12 cellular contexts compared by ENCODE assay signal in genomic region chr1:182611787-182612186, GRCh38. TPM values are rescaled to one million over a fixed set of nuclear protein-coding genes. Genes with fewer than 3 reads are reported as not detected.
A peak's percentile ranks its signal among the peaks of the same experiment; 100 is the strongest.
DNase-seq lines count a peak whose midpoint lies in the region; ATAC-seq and TF ChIP-seq lines count a peak whose summit lies in the region.
"Had no signal": no experiment of that assay in that cellular context is flagged by ENCODE, and none has a peak within 500 bp of the region (broad histone marks: within the 10 kb centered on the region; RNA-seq: fewer than 3 reads in every experiment).

No MANE protein-coding gene starts in this region.

- ATAC-seq in GM23338 (peak; percentile 31), HG03342 (IDR thresholded peaks at IDR 0.05; ENCODE audit: unreplicated experiment) (no peak), HG03565 (IDR thresholded peaks at IDR 0.05; ENCODE audit: unreplicated experiment) (no peak)

- H4K20me1 ChIP-seq in GM23338 (replicated peaks; ENCODE audit: insufficient read depth): no peaks in the 10 kb centered on the region

- H3K9me3 Mint-ChIP-seq in GM23338: no peaks in the 10 kb centered on the region
- H3K9me3 Mint-ChIP-seq in activated CD4-positive, alpha-beta T cell treated with anti-CD3 and anti-CD28 coated beads, Interleukin-2, amount 10 ng/mL, durations not matched to agents 7 days and 5 days: no peaks in the 10 kb centered on the region
- H3K9me3 Mint-ChIP-seq in activated T-helper 1 cell treated with anti-CD3 and anti-CD28 coated beads, Interleukin-12 subunit alpha, Interleukin-12 subunit beta, Interleukin-2, Interleukin-4 antibody, amounts not matched to agents 30 ng/mL and 10 ng/mL and 1 ng/mL, durations not matched to agents 14 hours and 24 hours and 36 hours: no peaks in the 10 kb centered on the region
- H3K9me3 Mint-ChIP-seq: activated naive CD8-positive, alpha-beta T cell treated with anti-CD3 and anti-CD28 coated beads, Interleukin-2, amount 10 ng/mL, durations not matched to agents 7 days and 5 days; central memory CD8-positive, alpha-beta T cell; stimulated activated naive CD8-positive, alpha-beta T cell treated with anti-CD3 and anti-CD28 coated beads, Interleukin-15, Interleukin-2, amounts not matched to agents 100 ng/mL and 50 ng/mL, for 24 hours had no signal

- no peaks in the 10 kb centered on the region for H3K36me3 ChIP-seq in GM23338 (ENCODE audit: insufficient read depth)

- no peaks in the 10 kb centered on the region; the same call in 2 of the 3 replicates for H3K36me3 Mint-ChIP-seq in GM23338 (ENCODE audit: low read depth)
- H3K36me3 Mint-ChIP-seq in activated CD4-positive, alpha-beta T cell treated with anti-CD3 and anti-CD28 coated beads, Interleukin-2, amount 10 ng/mL, durations not matched to agents 7 days and 5 days (ENCODE audit: low read depth): no peaks in the 10 kb centered on the region
- no peaks in the 10 kb centered on the region for H3K36me3 Mint-ChIP-seq in activated T-helper 1 cell treated with anti-CD3 and anti-CD28 coated beads, Interleukin-12 subunit alpha, Interleukin-12 subunit beta, Interleukin-2, Interleukin-4 antibody, amounts not matched to agents 30 ng/mL and 10 ng/mL and 1 ng/mL, durations not matched to agents 14 hours and 24 hours and 36 hours (ENCODE audit: low read depth)

- peaks cover 50% of the 10 kb centered on the region for H3K4me1 ChIP-seq in GM23338 (ENCODE audit: insufficient read depth)

- H3K79me2 ChIP-seq in GM23338 (replicated peaks; ENCODE audit: insufficient read depth): no peaks in the 10 kb centered on the region

- CTCF ChIA-PET in activated CD4-positive, alpha-beta T cell treated with anti-CD3 and anti-CD28 coated beads, Interleukin-2, amount 10 ng/mL, durations not matched to agents 7 days and 5 days (lab: Charles Lee): interaction anchor here (0.8 to 1.6 kb wide), 6 partner anchors 9 to 171 kb away, joined by 3 to 6 read pairs (median 3); no protein-coding TSS in a partner anchor

- no peak for TF ChIP-seq CTCF in GM23338 (conservative IDR thresholded peaks at IDR 0.05; ENCODE audit: low read depth in 2 of 2)

- no peak overlapping the region for H3K4me3 ChIP-seq in GM23338

- H3K27ac ChIP-seq in GM23338 (ENCODE audit: low read depth): no peak overlapping the region

- peak overlapping the region; percentile 60 for H3K4me2 ChIP-seq in GM23338

- DNase-seq in GM23338 (ENCODE audit: low spot score) (peak; percentile 82), NCI-H187 (lab: John Stamatoyannopoulos, UW) (peak; percentile 91 to 92), NCI-H748 (lab: John Stamatoyannopoulos, UW; ENCODE audit: unreplicated experiment) (peak; percentile 97), myocyte (ENCODE audit: low read depth) (peak; percentile 85)
- no peak for DNase-seq in activated CD4-positive, alpha-beta T cell treated with anti-CD3 and anti-CD28 coated beads, Interleukin-2, amount 10 ng/mL, durations not matched to agents 7 days and 5 days
- DNase-seq in activated T-helper 1 cell treated with anti-CD3 and anti-CD28 coated beads, Interleukin-12 subunit alpha, Interleukin-12 subunit beta, Interleukin-2, Interleukin-4 antibody, amounts not matched to agents 30 ng/mL and 10 ng/mL and 1 ng/mL, durations not matched to agents 14 hours and 24 hours and 36 hours (ENCODE audit: low spot score): no peak
- DNase-seq: activated naive CD8-positive, alpha-beta T cell treated with anti-CD3 and anti-CD28 coated beads, Interleukin-2, amount 10 ng/mL, durations not matched to agents 7 days and 5 days; Karpas-422 had no signal

- H3F3A ChIP-seq in GM23338 (replicated peaks; ENCODE audit: low read depth): peaks cover 5% of the 10 kb centered on the region; the same call in 1 of the 2 replicates

- POLR2A ChIA-PET in activated CD4-positive, alpha-beta T cell treated with anti-CD3 and anti-CD28 coated beads, Interleukin-2, amount 10 ng/mL, durations not matched to agents 7 days and 5 days (lab: Charles Lee): no interaction called here

- H3K27me3 Mint-ChIP-seq in GM23338 (ENCODE audit: insufficient read depth, low read depth, poor library complexity): peaks cover 49% of the 10 kb centered on the region
- H3K27me3 Mint-ChIP-seq in activated CD4-positive, alpha-beta T cell treated with anti-CD3 and anti-CD28 coated beads, Interleukin-2, amount 10 ng/mL, durations not matched to agents 7 days and 5 days: peaks cover 79% of the 10 kb centered on the region
- H3K27me3 Mint-ChIP-seq in activated T-helper 1 cell treated with anti-CD3 and anti-CD28 coated beads, Interleukin-12 subunit alpha, Interleukin-12 subunit beta, Interleukin-2, Interleukin-4 antibody, amounts not matched to agents 30 ng/mL and 10 ng/mL and 1 ng/mL, durations not matched to agents 14 hours and 24 hours and 36 hours (ENCODE audit: insufficient read depth): peaks cover 15% of the 10 kb centered on the region

- H3K27me3 ChIP-seq in GM23338 (ENCODE audit: insufficient read depth): peaks cover 45% of the 10 kb centered on the region

- H3K9me2 ChIP-seq in GM23338 (ENCODE audit: insufficient read depth): no peaks in the 10 kb centered on the region

- H2AFZ ChIP-seq in GM23338: peak overlapping the region; percentile 19; the same call in 1 of the 2 replicates

- H3K4me3 Mint-ChIP-seq in GM23338: no peak overlapping the region; the same call in 2 of the 3 replicates
- H3K4me3 Mint-ChIP-seq in activated CD4-positive, alpha-beta T cell treated with anti-CD3 and anti-CD28 coated beads, Interleukin-2, amount 10 ng/mL, durations not matched to agents 7 days and 5 days: no peak overlapping the region
- H3K4me3 Mint-ChIP-seq in activated T-helper 1 cell treated with anti-CD3 and anti-CD28 coated beads, Interleukin-12 subunit alpha, Interleukin-12 subunit beta, Interleukin-2, Interleukin-4 antibody, amounts not matched to agents 30 ng/mL and 10 ng/mL and 1 ng/mL, durations not matched to agents 14 hours and 24 hours and 36 hours: no peak overlapping the region
- H3K4me3 Mint-ChIP-seq: activated naive CD8-positive, alpha-beta T cell treated with anti-CD3 and anti-CD28 coated beads, Interleukin-2, amount 10 ng/mL, durations not matched to agents 7 days and 5 days; central memory CD8-positive, alpha-beta T cell; stimulated activated naive CD8-positive, alpha-beta T cell treated with anti-CD3 and anti-CD28 coated beads, Interleukin-15, Interleukin-2, amounts not matched to agents 100 ng/mL and 50 ng/mL, for 24 hours had no signal

- H3K4me1 Mint-ChIP-seq in GM23338: peaks cover 55% of the 10 kb centered on the region
- H3K4me1 Mint-ChIP-seq in activated CD4-positive, alpha-beta T cell treated with anti-CD3 and anti-CD28 coated beads, Interleukin-2, amount 10 ng/mL, durations not matched to agents 7 days and 5 days: peaks cover 42% of the 10 kb centered on the region
- peaks cover 90% of the 10 kb centered on the region for H3K4me1 Mint-ChIP-seq in activated T-helper 1 cell treated with anti-CD3 and anti-CD28 coated beads, Interleukin-12 subunit alpha, Interleukin-12 subunit beta, Interleukin-2, Interleukin-4 antibody, amounts not matched to agents 30 ng/mL and 10 ng/mL and 1 ng/mL, durations not matched to agents 14 hours and 24 hours and 36 hours (ENCODE audit: low read depth)

- no peak overlapping the region for H3K27ac Mint-ChIP-seq in GM23338
- H3K27ac Mint-ChIP-seq in activated CD4-positive, alpha-beta T cell treated with anti-CD3 and anti-CD28 coated beads, Interleukin-2, amount 10 ng/mL, durations not matched to agents 7 days and 5 days: no peak overlapping the region
- H3K27ac Mint-ChIP-seq in activated T-helper 1 cell treated with anti-CD3 and anti-CD28 coated beads, Interleukin-12 subunit alpha, Interleukin-12 subunit beta, Interleukin-2, Interleukin-4 antibody, amounts not matched to agents 30 ng/mL and 10 ng/mL and 1 ng/mL, durations not matched to agents 14 hours and 24 hours and 36 hours: no peak overlapping the region
- H3K27ac Mint-ChIP-seq: activated naive CD8-positive, alpha-beta T cell treated with anti-CD3 and anti-CD28 coated beads, Interleukin-2, amount 10 ng/mL, durations not matched to agents 7 days and 5 days; stimulated activated naive CD8-positive, alpha-beta T cell treated with anti-CD3 and anti-CD28 coated beads, Interleukin-15, Interleukin-2, amounts not matched to agents 100 ng/mL and 50 ng/mL, for 24 hours had no signal

- intact Hi-C loops in activated T-helper 1 cell treated with anti-CD3 and anti-CD28 coated beads, Interleukin-12 subunit alpha, Interleukin-12 subunit beta, Interleukin-2, Interleukin-4 antibody, amounts not matched to agents 30 ng/mL and 10 ng/mL and 1 ng/mL, durations not matched to agents 14 hours and 24 hours and 36 hours (cut with micrococcal nuclease): loop anchor here (5.0 to 10.0 kb wide), 5 partner anchors 309 to 1597 kb away; partner anchors contain the start of gene ARPC5

TF ChIP-seq in GM23338, 12 proteins besides CTCF, POLR2A, EP300 and RAD21:
- TF ChIP-seq ZNF331 (CRISPR knock-in tag; IDR thresholded peaks at IDR 0.05; ENCODE audit: low read depth): no peak
- no peak for TF ChIP-seq ZNF114 (CRISPR knock-in tag; IDR thresholded peaks at IDR 0.05)
- TF ChIP-seq JUNB (IDR thresholded peaks at IDR 0.05; ENCODE audit: unreplicated experiment): no peak
- TF ChIP-seq NANOG (IDR thresholded peaks at IDR 0.05; ENCODE audit: borderline replicate concordance): no peak
- TF ChIP-seq EZH2phosphoT487 (IDR thresholded peaks at IDR 0.05; ENCODE audit: unreplicated experiment): no peak
- no peak for TF ChIP-seq STAT1 (IDR thresholded peaks at IDR 0.05; ENCODE audit: unreplicated experiment)
- no peak for TF ChIP-seq CREB1 (CRISPR knock-in tag; IDR thresholded peaks at IDR 0.05; ENCODE audit: low read depth)
- no peak for TF ChIP-seq EZH2 (IDR thresholded peaks at IDR 0.05; ENCODE audit: low read depth, unreplicated experiment)

RNA-seq across cellular contexts. Expression of gene RGS16, which starts 7.6 kb away (rescaled TPM):
- total RNA-seq in GM23338 (2014; rRNA removed; shearing (Covaris generic)): 15.4 and 18.2 TPM in 2 replicates
- polyA plus RNA-seq in GM23338 (2016; fragmentation: Nextera tagmentation; extraction: Ambion mirVana): 31.6 and 35.2 TPM in 2 replicates
- total RNA-seq in myocyte: 5.1 and 12.1 TPM in 2 replicates
- 19.6 TPM for polyA plus RNA-seq in myocyte (2012)
- 1 to 10 TPM; 1.9 to 2.0 TPM for total RNA-seq in activated CD4-positive, alpha-beta T cell treated with anti-CD3 and anti-CD28 coated beads, Interleukin-2, amount 10 ng/mL, durations not matched to agents 7 days and 5 days
- 138 and 143 TPM in 2 replicates for total RNA-seq in activated T-helper 1 cell treated with anti-CD3 and anti-CD28 coated beads, Interleukin-12 subunit alpha, Interleukin-12 subunit beta, Interleukin-2, Interleukin-4 antibody, amounts not matched to agents 30 ng/mL and 10 ng/mL and 1 ng/mL, durations not matched to agents 14 hours and 24 hours and 36 hours

RNA-seq across cellular contexts. Expression of gene RNASEL, which starts 22.7 kb away (rescaled TPM):
- 0.85 and 0.94 TPM in 2 replicates for total RNA-seq in GM23338 (2014; rRNA removed; shearing (Covaris generic))
- 0.37 and 0.38 TPM in 2 replicates for polyA plus RNA-seq in GM23338 (2016; fragmentation: Nextera tagmentation; extraction: Ambion mirVana)
- total RNA-seq in myocyte: 9.2 and 11.2 TPM in 2 replicates
- polyA plus RNA-seq in myocyte (2012): 5.7 TPM
- 1 to 10 TPM; 6.7 to 7.3 TPM for total RNA-seq in activated CD4-positive, alpha-beta T cell treated with anti-CD3 and anti-CD28 coated beads, Interleukin-2, amount 10 ng/mL, durations not matched to agents 7 days and 5 days
- total RNA-seq in activated T-helper 1 cell treated with anti-CD3 and anti-CD28 coated beads, Interleukin-12 subunit alpha, Interleukin-12 subunit beta, Interleukin-2, Interleukin-4 antibody, amounts not matched to agents 30 ng/mL and 10 ng/mL and 1 ng/mL, durations not matched to agents 14 hours and 24 hours and 36 hours: 4.6 and 5.0 TPM in 2 replicates

Comparison
In these comparisons a context has a peak if more than half of its experiments do, and no peak if none do; other contexts are left out.
1. DNase-seq: peak in GM23338 (single experiment), NCI-H187 (2 of 2), NCI-H748 (single experiment) and myocyte (single experiment); none in activated CD4-positive, alpha-beta T cell treated with anti-CD3 and anti-CD28 coated beads, Interleukin-2, amount 10 ng/mL, durations not matched to agents 7 days and 5 days (single experiment) and activated T-helper 1 cell treated with anti-CD3 and anti-CD28 coated beads, Interleukin-12 subunit alpha, Interleukin-12 subunit beta, Interleukin-2, Interleukin-4 antibody, amounts not matched to agents 30 ng/mL and 10 ng/mL and 1 ng/mL, durations not matched to agents 14 hours and 24 hours and 36 hours (single experiment).